Comparison of ENCODE assay signal across 35 cellular contexts in the genomic region with DNA sequence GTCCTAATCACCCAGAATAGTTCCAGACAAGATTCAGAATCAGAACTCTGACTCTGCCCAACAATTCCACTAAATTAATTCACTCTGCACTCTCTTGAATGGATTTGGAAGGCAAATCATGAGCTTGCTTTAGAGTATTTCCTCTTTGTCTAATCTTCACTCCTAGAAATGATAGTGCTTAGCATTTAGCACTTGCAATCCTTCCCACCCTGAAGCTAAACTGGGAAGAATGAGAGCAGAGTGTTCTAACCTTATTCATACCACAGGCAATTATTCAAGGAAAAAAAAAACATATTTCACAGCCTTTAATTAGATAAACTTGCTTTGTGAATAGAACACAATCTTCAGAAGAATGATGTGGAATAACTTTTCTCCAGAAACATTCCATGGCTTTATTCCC.
A peak's percentile ranks its signal among the peaks of the same experiment; 100 is the strongest.
DNase-seq lines count a peak whose midpoint lies in the region; ATAC-seq, FAIRE-seq and TF ChIP-seq lines count a peak whose summit lies in the region.
"Had no signal": no experiment of that assay in that cellular context is flagged by ENCODE, and none has a peak within 500 bp of the region (broad histone marks: within the 10 kb centered on the region; RNA-seq: fewer than 3 reads in every experiment).

No MANE protein-coding gene starts in this region.

- H3K9ac ChIP-seq in adipocyte (ENCODE audit: low read length), result peak overlapping the region; percentile 63
- H3K9ac ChIP-seq: BLaER1 treated with 17β-estradiol and CSF1 and Interleukin-3, amounts not matched to agents 10 nM and 100 nM had no signal

- peaks cover 60% of the 10 kb centered on the region for H3K4me1 ChIP-seq in adipocyte (ENCODE audit: control insufficient read depth, insufficient read depth, low read length)
- H3K4me1 ChIP-seq: BLaER1 treated with 17β-estradiol and CSF1 and Interleukin-3, amounts not matched to agents 10 nM and 100 nM; gastrocnemius medialis had no signal

- H3K9me3 ChIP-seq in adipocyte (ENCODE audit: control insufficient read depth, low read length), result no peaks in the 10 kb centered on the region
- H3K9me3 ChIP-seq: adrenal gland; BLaER1 treated with 17β-estradiol and CSF1 and Interleukin-3, amounts not matched to agents 10 nM and 100 nM; Caco-2; gastrocnemius medialis; MG63; neutrophil had no signal

- intact Hi-C loops in sciatic nerve (cut with DNase I), result no loop called here

- no peaks in the 10 kb centered on the region for H3K36me3 ChIP-seq in adipocyte (ENCODE audit: control insufficient read depth, insufficient read depth, low read length, severe bottlenecking)
- H3K36me3 ChIP-seq: adrenal gland, gastrocnemius medialis, MG63, neutrophil had no signal

- H3K4me3 ChIP-seq in adipocyte (ENCODE audit: low read length), result no peak overlapping the region
- H3K4me3 ChIP-seq in fibroblast of villous mesenchyme (ENCODE audit: low read depth, low read length), result no peak overlapping the region
- H3K4me3 ChIP-seq: adrenal gland; BLaER1 treated with 17β-estradiol and CSF1 and Interleukin-3, amounts not matched to agents 10 nM and 100 nM; gastrocnemius medialis; hepatocyte; MG63; PC-9; skin epidermis had no signal

- ATAC-seq in sciatic nerve (peak; percentile 59), GM21447 (IDR thresholded peaks at IDR 0.05; ENCODE audit: unreplicated experiment) (no peak), GM18502 (IDR thresholded peaks at IDR 0.05; ENCODE audit: poor library complexity, unreplicated experiment) (no peak), GM19463 (IDR thresholded peaks at IDR 0.05; ENCODE audit: unreplicated experiment) (no peak)
- ATAC-seq: activated CD8-positive, alpha-beta memory T cell treated with anti-CD3 and anti-CD28 coated beads, Interleukin-2, amount 10 ng/mL, durations not matched to agents 7 days and 5 days; activated T-cell treated with anti-CD3 and anti-CD28 coated beads, Interleukin-2, amount 50 U/mL, for 72 hours; effector memory CD8-positive, alpha-beta T cell; esophagus mucosa; gastrocnemius medialis; left colon; WTC11 had no signal

- H3K27me3 ChIP-seq in adipocyte (replicated peaks; ENCODE audit: control insufficient read depth, insufficient read depth, low read length), result no peaks in the 10 kb centered on the region
- H3K27me3 ChIP-seq: adrenal gland; BLaER1 treated with 17β-estradiol and CSF1 and Interleukin-3, amounts not matched to agents 10 nM and 100 nM; gastrocnemius medialis; hepatocyte; MG63; neutrophil had no signal

- FAIRE-seq in D721Med (lab: Jason Lieb, UNC), result peak; percentile 66

- TF ChIP-seq CTCF in D721Med (IDR thresholded peaks at IDR 0.05; ENCODE audit: insufficient read depth, missing control alignments), result no peak
- TF ChIP-seq CTCF in fibroblast of villous mesenchyme (IDR thresholded peaks at IDR 0.05; ENCODE audit: insufficient read depth, low read depth, low read length), result no peak

- DNase-seq in D721Med (ENCODE audit: insufficient read length, low spot score) (no peak), adipocyte (ENCODE audit: low read depth) (no peak), fibroblast of villous mesenchyme (ENCODE audit: low read depth) (peak; percentile 42), sciatic nerve (ENCODE audit: low spot score) (no peak)
- DNase-seq in stimulated activated CD4-positive, alpha-beta T cell treated with anti-CD3 and anti-CD28 coated beads, Interleukin-15, amount 100 ng/mL, for 24 hours, result no peak
- DNase-seq: activated CD4-positive, alpha-beta T cell treated with anti-CD3 and anti-CD28 coated beads, Interleukin-2, amount 50 U/mL, for 1 hour; activated CD8-positive, alpha-beta memory T cell treated with anti-CD3 and anti-CD28 coated beads, Interleukin-2, amount 10 ng/mL, durations not matched to agents 7 days and 5 days; activated naive CD4-positive, alpha-beta T cell treated with Interleukin-2 at 50 U/mL for 16 hours; activated T-cell treated with anti-CD3 and anti-CD28 coated beads, Interleukin-2, amount 50 U/mL, for 72 hours; adrenal gland; Caco-2; cortex of kidney; DND-41; effector memory CD8-positive, alpha-beta T cell; gastrocnemius medialis; H7; KG1; left colon; MG63; NCI-H1105 treated with DMSO at 0.1 percent for 48 hours; NCI-H2029 treated with DMSO at 0.1 percent for 48 hours; NCI-H526 treated with DMSO at 0.1 percent for 48 hours; PC-9; SHP77; stimulated activated CD4-positive, alpha-beta T cell treated with anti-CD3 and anti-CD28 coated beads, Interleukin-2, amount 100 ng/mL, for 24 hours; trophoblast cell had no signal
